In the genomic region with DNA sequence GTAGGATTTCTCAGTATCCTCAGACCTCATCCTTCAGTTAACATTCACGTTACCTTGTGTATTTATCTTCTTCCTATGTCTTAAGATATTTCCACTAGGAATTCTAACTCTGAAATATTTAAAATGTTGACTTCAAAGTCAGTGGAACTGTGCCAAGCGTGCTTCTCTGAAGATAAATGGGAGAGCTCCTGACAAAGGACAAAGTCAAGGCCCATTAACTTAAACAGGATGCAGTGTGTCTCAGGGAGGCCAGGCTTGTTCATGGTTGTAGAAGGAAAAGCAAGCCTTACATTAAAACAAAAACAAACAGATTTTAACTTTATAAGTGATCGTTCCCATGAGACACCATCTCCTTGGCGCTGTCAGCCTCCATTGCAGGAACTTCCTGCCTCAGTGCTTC, we compare ENCODE assay signal across 27 cellular contexts. TPM values are rescaled to one million over a fixed set of nuclear protein-coding genes. Genes with fewer than 3 reads are reported as not detected.
DNase-seq lines count a peak whose midpoint lies in the region; ATAC-seq and TF ChIP-seq lines count a peak whose summit lies in the region.
"Had no signal": no experiment of that assay in that cellular context is flagged by ENCODE, and none has a peak within 500 bp of the region (broad histone marks: within the 10 kb centered on the region; RNA-seq: fewer than 3 reads in every experiment).

No MANE protein-coding gene starts in this region.

- TF ChIP-seq CTCF in type B pancreatic cell (conservative IDR thresholded peaks at IDR 0.05) (no peak), endothelial cell (IDR thresholded peaks at IDR 0.05; ENCODE audit: unreplicated experiment) (no peak)

- H3K36me3 Mint-ChIP-seq in type B pancreatic cell (peaks cover 32% of the 10 kb centered on the region), endothelial cell (ENCODE audit: low read depth, unreplicated experiment) (peaks cover 4% of the 10 kb centered on the region)

- peak; percentile 26 for DNase-seq in NCI-H146 (lab: John Stamatoyannopoulos, UW)
- DNase-seq in NCI-H146 treated with DMSO at 0.1 percent for 48 hours (lab: John Stamatoyannopoulos, UW; ENCODE audit: unreplicated experiment): no peak
- DNase-seq in amniotic epithelial cell (ENCODE audit: low read depth): peak; percentile 46
- peak; percentile 3 for DNase-seq in glomerular visceral epithelial cell (ENCODE audit: extremely low spot score)
- DNase-seq in type B pancreatic cell (ENCODE audit: extremely low spot score, unreplicated experiment): no peak
- no peak for DNase-seq in H7
- DNase-seq in endothelial cell (ENCODE audit: low spot score): no peak
- DNase-seq: activated CD4-positive, alpha-beta T cell treated with anti-CD3 and anti-CD28 coated beads, Interleukin-2, amount 10 ng/mL, durations not matched to agents 24 days and 14 days; activated T-cell treated with anti-CD3 and anti-CD28 coated beads, Interleukin-2, amount 50 U/mL, for 72 hours; effector memory CD4-positive, alpha-beta T cell; esophagus squamous epithelium; left colon; mesendoderm; MG63; naive B cell; NCI-H1694 treated with DMSO at 0.1 percent for 48 hours; NCI-H2227 treated with DMSO at 0.1 percent for 48 hours; NK-92 treated with Interleukin-12 subunit alpha and Interleukin-12 subunit beta, amount 100 ng/mL, for 24 hours; stimulated activated CD4-positive, alpha-beta T cell treated with anti-CD3 and anti-CD28 coated beads, Interleukin-12 subunit alpha, Interleukin-12 subunit beta, amount 100 ng/mL, for 4 hours; stomach; upper lobe of right lung had no signal

- H3K4me1 Mint-ChIP-seq in type B pancreatic cell (ENCODE audit: unreplicated experiment): peaks cover 40% of the 10 kb centered on the region
- H3K4me1 Mint-ChIP-seq in endothelial cell (ENCODE audit: unreplicated experiment): peaks cover 4% of the 10 kb centered on the region
- H3K4me1 Mint-ChIP-seq: activated CD4-positive, alpha-beta T cell treated with anti-CD3 and anti-CD28 coated beads, Interleukin-2, amount 10 ng/mL, durations not matched to agents 24 days and 14 days; naive B cell had no signal

- no peak overlapping the region for H3K4me3 ChIP-seq in H7 (ENCODE audit: insufficient read depth, low read depth, low read length)
- H3K4me3 ChIP-seq: A549, esophagus squamous epithelium, MG63, right atrium auricular region, stomach, upper lobe of right lung had no signal

- H3K4me3 Mint-ChIP-seq in type B pancreatic cell: peak overlapping the region; percentile 21
- H3K4me3 Mint-ChIP-seq in endothelial cell (ENCODE audit: unreplicated experiment): no peak overlapping the region
- H3K4me3 Mint-ChIP-seq: activated CD4-positive, alpha-beta T cell treated with anti-CD3 and anti-CD28 coated beads, Interleukin-2, amount 10 ng/mL, durations not matched to agents 24 days and 14 days; activated T-cell treated with anti-CD3 and anti-CD28 coated beads, Interleukin-2, amount 50 U/mL, for 72 hours; naive B cell had no signal

- no peaks in the 10 kb centered on the region for H3K27me3 ChIP-seq in H7 (ENCODE audit: control insufficient read depth, insufficient read depth, low read length)
- H3K27me3 ChIP-seq: esophagus squamous epithelium, MG63, right atrium auricular region, stomach, upper lobe of right lung had no signal

- H3K9me3 Mint-ChIP-seq in type B pancreatic cell (peaks cover 17% of the 10 kb centered on the region), endothelial cell (ENCODE audit: unreplicated experiment) (no peaks in the 10 kb centered on the region)
- H3K9me3 Mint-ChIP-seq: activated CD4-positive, alpha-beta T cell treated with anti-CD3 and anti-CD28 coated beads, Interleukin-2, amount 10 ng/mL, durations not matched to agents 24 days and 14 days; activated T-cell treated with anti-CD3 and anti-CD28 coated beads, Interleukin-2, amount 50 U/mL, for 72 hours had no signal

- H3K27ac Mint-ChIP-seq in type B pancreatic cell: peak overlapping the region; percentile 24
- no peak overlapping the region for H3K27ac Mint-ChIP-seq in endothelial cell (ENCODE audit: unreplicated experiment)
- H3K27ac Mint-ChIP-seq: activated CD4-positive, alpha-beta T cell treated with anti-CD3 and anti-CD28 coated beads, Interleukin-2, amount 10 ng/mL, durations not matched to agents 24 days and 14 days; activated naive CD4-positive, alpha-beta T cell treated with anti-CD3 and anti-CD28 coated beads, Interleukin-2, amount 50 U/mL, for 72 hours; activated T-cell treated with anti-CD3 and anti-CD28 coated beads, Interleukin-2, amount 50 U/mL, for 72 hours; naive B cell had no signal

- no peaks in the 10 kb centered on the region for H3K36me3 ChIP-seq in H7 (replicated peaks; ENCODE audit: control insufficient read depth, insufficient read depth, low read length)
- H3K36me3 ChIP-seq: esophagus squamous epithelium, MG63, right atrium auricular region, stomach, upper lobe of right lung had no signal

- H3K27me3 Mint-ChIP-seq in type B pancreatic cell (no peaks in the 10 kb centered on the region), endothelial cell (ENCODE audit: unreplicated experiment) (no peaks in the 10 kb centered on the region)
- H3K27me3 Mint-ChIP-seq: activated CD4-positive, alpha-beta T cell treated with anti-CD3 and anti-CD28 coated beads, Interleukin-2, amount 10 ng/mL, durations not matched to agents 24 days and 14 days; naive B cell had no signal

- ATAC-seq in GM21529 (IDR thresholded peaks at IDR 0.05; ENCODE audit: unreplicated experiment): no peak
- ATAC-seq: A549; activated naive CD4-positive, alpha-beta T cell treated with anti-CD3 and anti-CD28 coated beads, Interleukin-2, amount 50 U/mL, for 72 hours; activated T-cell treated with anti-CD3 and anti-CD28 coated beads, Interleukin-2, amount 50 U/mL, for 72 hours; left colon; Panc1; upper lobe of right lung had no signal

RNA-seq across cellular contexts. Expression of a gene that starts 41.5 kb away (rescaled TPM):
- total RNA-seq in type B pancreatic cell (ENCODE audit: low replicate concordance) (41.0 and 66.3 TPM in 2 replicates), endothelial cell (ENCODE audit: unreplicated experiment) (3.3 TPM)
- 7.2 and 9.8 TPM in 2 replicates for total RNA-seq in H7 (2014; rRNA removed; shearing (Covaris generic))

RNA-seq across cellular contexts. Expression of a gene that starts 42.6 kb away (rescaled TPM):
- 5.1 and 16.4 TPM in 2 replicates for total RNA-seq in type B pancreatic cell (ENCODE audit: low replicate concordance)
- 0.03 TPM in 1 of 2 replicates, not detected in the other for total RNA-seq in H7 (2014; rRNA removed; shearing (Covaris generic))
- total RNA-seq in endothelial cell (ENCODE audit: unreplicated experiment): not detected
- total RNA-seq: activated CD4-positive, alpha-beta T cell treated with anti-CD3 and anti-CD28 coated beads, Interleukin-2, amount 10 ng/mL, durations not matched to agents 24 days and 14 days; activated naive CD4-positive, alpha-beta T cell treated with anti-CD3 and anti-CD28 coated beads, Interleukin-2, amount 50 U/mL, for 72 hours; T-helper 1 cell treated with Interleukin-12 subunit alpha and Interleukin-12 subunit beta and Interleukin-4 antibody, amounts not matched to agents 30 ng/mL and 1 ng/mL, for 36 hours had no signal

Comparison
In these comparisons a context has a peak if more than half of its experiments do, and no peak if none do; other contexts are left out.
1. DNase-seq: peak in NCI-H146 (single experiment), amniotic epithelial cell (single experiment) and glomerular visceral epithelial cell (single experiment); none in NCI-H146 treated with DMSO at 0.1 percent for 48 hours (single experiment), type B pancreatic cell (single experiment), H7 (single experiment) and endothelial cell (single experiment).